In the genomic region with DNA sequence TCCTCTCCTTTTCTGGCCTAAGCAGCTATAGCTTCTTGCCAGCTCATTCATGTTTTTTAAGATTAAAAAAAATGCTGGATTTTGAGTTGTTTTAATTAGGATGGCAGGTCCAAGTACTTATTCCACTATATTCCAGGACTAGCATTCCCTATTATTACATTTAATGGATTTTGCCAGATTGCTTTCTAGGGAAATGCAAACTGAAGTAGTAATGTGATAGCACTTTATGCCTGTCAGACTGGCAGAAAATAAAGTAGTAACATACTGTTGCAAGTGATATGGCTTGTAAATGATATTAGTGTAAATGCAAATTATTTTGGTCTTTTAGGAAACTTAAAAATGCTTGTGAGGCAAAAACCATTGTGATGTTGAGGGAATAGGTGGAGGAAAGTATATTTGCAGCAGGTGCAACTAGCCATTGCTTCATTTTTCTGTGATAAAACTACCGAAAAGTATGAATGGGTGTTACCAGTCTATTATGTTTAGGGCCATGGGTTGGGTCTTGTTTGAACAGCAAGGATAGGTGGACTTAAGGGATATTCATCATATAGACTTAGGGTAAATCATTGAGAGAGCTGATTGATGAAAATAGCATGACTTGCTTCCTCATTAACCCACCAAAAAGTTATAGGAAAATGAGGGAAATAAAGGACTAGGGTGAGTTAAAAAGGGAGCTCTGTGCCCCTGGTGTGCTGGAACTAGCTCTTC, we compare ENCODE assay signal across 29 cellular contexts. TPM values are rescaled to one million over a fixed set of nuclear protein-coding genes. Genes with fewer than 3 reads are reported as not detected.
DNase-seq lines count a peak whose midpoint lies in the region; ATAC-seq and TF ChIP-seq lines count a peak whose summit lies in the region.
"Had no signal": no experiment of that assay in that cellular context is flagged by ENCODE, and none has a peak within 500 bp of the region (broad histone marks: within the 10 kb centered on the region; RNA-seq: fewer than 3 reads in every experiment).

No MANE protein-coding gene starts in this region.

- no peak for DNase-seq in CD4-positive, CD25-positive, alpha-beta regulatory T cell
- DNase-seq in NCI-H2171 treated with DMSO at 0.1 percent for 48 hours (lab: John Stamatoyannopoulos, UW) (peak; percentile 84), memory B cell (ENCODE audit: low spot score in 2 of 2) (no peak), upper lobe of left lung (no peak), NCI-H82 treated with DMSO at 0.1 percent for 48 hours (lab: John Stamatoyannopoulos, UW; ENCODE audit: unreplicated experiment) (no peak)
- DNase-seq: activated CD4-positive, alpha-beta T cell treated with anti-CD3 and anti-CD28 coated beads for 36 hours; activated CD8-positive, alpha-beta memory T cell treated with anti-CD3 and anti-CD28 coated beads, Interleukin-2, amount 50 U/mL, for 48 hours; activated CD8-positive, alpha-beta T cell treated with anti-CD3 and anti-CD28 coated beads for 36 hours; activated naive CD4-positive, alpha-beta T cell treated with anti-CD3 and anti-CD28 coated beads, Interleukin-2, amount 10 ng/mL, durations not matched to agents 7 days and 5 days; adrenal gland; C1 segment of cervical spinal cord; central memory CD4-positive, alpha-beta T cell; erythroblast; glutamatergic neuron; islet precursor cell; NCI-H1436 treated with DMSO at 0.1 percent for 48 hours; NCI-H2227 treated with DMSO at 0.1 percent for 48 hours; NCI-H774; SIG-M5; stimulated activated CD4-positive, alpha-beta T cell treated with anti-CD3 and anti-CD28 coated beads, Interleukin-4, amount 100 ng/mL, for 4 hours; SW 1271; T1000; upper lobe of right lung had no signal

- H3K36me3 ChIP-seq in CD4-positive, CD25-positive, alpha-beta regulatory T cell (ENCODE audit: control insufficient read depth, insufficient read depth, low read length) = no peaks in the 10 kb centered on the region
- H3K36me3 ChIP-seq in DOHH2 (ENCODE audit: control insufficient read depth, low read length) (peaks cover 3% of the 10 kb centered on the region; the same call in 1 of the 2 replicates), upper lobe of left lung (no peaks in the 10 kb centered on the region)
- H3K36me3 ChIP-seq: adrenal gland, upper lobe of right lung had no signal

- ATAC-seq in CD4-positive, CD25-positive, alpha-beta regulatory T cell (ENCODE audit: low read depth in 2 of 2) = no peak
- no peak for ATAC-seq in memory B cell (ENCODE audit: low read depth)
- no peak for ATAC-seq in esophagus mucosa
- ATAC-seq in upper lobe of left lung (ENCODE audit: low FRiP score in 2 of 2) = no peak
- ATAC-seq in GM18870 (IDR thresholded peaks at IDR 0.05; ENCODE audit: unreplicated experiment) = no peak
- ATAC-seq: activated CD4-positive, alpha-beta T cell treated with anti-CD3 and anti-CD28 coated beads for 36 hours; activated CD8-positive, alpha-beta T cell treated with anti-CD3 and anti-CD28 coated beads for 36 hours; upper lobe of right lung had no signal

- H3K36me3 Mint-ChIP-seq in CD4-positive, CD25-positive, alpha-beta regulatory T cell = no peaks in the 10 kb centered on the region
- peaks cover 2% of the 10 kb centered on the region for H3K36me3 Mint-ChIP-seq in memory B cell
- H3K36me3 Mint-ChIP-seq: activated naive CD4-positive, alpha-beta T cell treated with anti-CD3 and anti-CD28 coated beads, Interleukin-2, amount 10 ng/mL, durations not matched to agents 7 days and 5 days; mesothelial cell of epicardium had no signal

- TF ChIP-seq CTCF in DOHH2 (IDR thresholded peaks at IDR 0.05; ENCODE audit: low read depth, low read length, poor library complexity, severe bottlenecking) = no peak
- no peak for TF ChIP-seq CTCF in upper lobe of left lung (IDR thresholded peaks at IDR 0.05)

- no peak for TF ChIP-seq POLR2A in upper lobe of left lung (IDR thresholded peaks at IDR 0.05)

- H3K4me2 ChIP-seq in DOHH2 (ENCODE audit: low read length) = peak overlapping the region; percentile 35

- H3K4me1 Mint-ChIP-seq in CD4-positive, CD25-positive, alpha-beta regulatory T cell = peaks cover 56 to 85% (median 67%) of the 10 kb centered on the region in 4 donors
- H3K4me1 Mint-ChIP-seq in memory B cell = peaks cover 37% of the 10 kb centered on the region

- no peaks in the 10 kb centered on the region for H3K27me3 Mint-ChIP-seq in CD4-positive, CD25-positive, alpha-beta regulatory T cell
- no peaks in the 10 kb centered on the region for H3K27me3 Mint-ChIP-seq in memory B cell
- H3K27me3 Mint-ChIP-seq: activated CD4-positive, alpha-beta T cell treated with anti-CD3 and anti-CD28 coated beads for 36 hours; activated CD8-positive, alpha-beta T cell treated with anti-CD3 and anti-CD28 coated beads for 36 hours; activated naive CD4-positive, alpha-beta T cell treated with anti-CD3 and anti-CD28 coated beads, Interleukin-2, amount 10 ng/mL, durations not matched to agents 7 days and 5 days had no signal

- H3K9me3 ChIP-seq in CD4-positive, CD25-positive, alpha-beta regulatory T cell (ENCODE audit: control insufficient read depth in 2 of 2, low read length in 2 of 2) = no peaks in the 10 kb centered on the region
- H3K9me3 ChIP-seq in DOHH2 (ENCODE audit: control insufficient read depth, insufficient read depth, low read length) (no peaks in the 10 kb centered on the region; the same call in 1 of the 2 replicates), upper lobe of left lung (no peaks in the 10 kb centered on the region)
- H3K9me3 ChIP-seq: adrenal gland, upper lobe of right lung had no signal

- H4K20me1 ChIP-seq in DOHH2 (ENCODE audit: control insufficient read depth, insufficient read depth, low read depth, low read length) = peaks cover 34% of the 10 kb centered on the region; the same call in 1 of the 2 replicates

- no peak overlapping the region for H3K27ac ChIP-seq in CD4-positive, CD25-positive, alpha-beta regulatory T cell (ENCODE audit: insufficient read depth, low read length, poor library complexity, severe bottlenecking)
- no peak overlapping the region for H3K27ac ChIP-seq in DOHH2 (ENCODE audit: low read depth, low read length)
- H3K27ac ChIP-seq in upper lobe of left lung = no peak overlapping the region
- H3K27ac ChIP-seq: adrenal gland, upper lobe of right lung, VCaP had no signal

- H3K9me3 Mint-ChIP-seq in CD4-positive, CD25-positive, alpha-beta regulatory T cell = no peaks in the 10 kb centered on the region
- no peaks in the 10 kb centered on the region for H3K9me3 Mint-ChIP-seq in memory B cell
- H3K9me3 Mint-ChIP-seq: activated CD8-positive, alpha-beta T cell treated with anti-CD3 and anti-CD28 coated beads for 36 hours; activated naive CD4-positive, alpha-beta T cell treated with anti-CD3 and anti-CD28 coated beads, Interleukin-2, amount 10 ng/mL, durations not matched to agents 7 days and 5 days; mesothelial cell of epicardium; nephron had no signal

- no peaks in the 10 kb centered on the region for H3K27me3 ChIP-seq in CD4-positive, CD25-positive, alpha-beta regulatory T cell (ENCODE audit: control insufficient read depth, insufficient read depth, low read length)
- no peaks in the 10 kb centered on the region for H3K27me3 ChIP-seq in DOHH2 (ENCODE audit: control insufficient read depth, low read length)
- H3K27me3 ChIP-seq in upper lobe of left lung = no peaks in the 10 kb centered on the region
- H3K27me3 ChIP-seq: adrenal gland, upper lobe of right lung had no signal

- peak overlapping the region in 3 of 4 donors; percentile 15 to 41 (median 34) for H3K4me3 Mint-ChIP-seq in CD4-positive, CD25-positive, alpha-beta regulatory T cell
- H3K4me3 Mint-ChIP-seq in memory B cell = no peak overlapping the region
- H3K4me3 Mint-ChIP-seq: activated CD4-positive, alpha-beta T cell treated with anti-CD3 and anti-CD28 coated beads for 36 hours; activated CD8-positive, alpha-beta T cell treated with anti-CD3 and anti-CD28 coated beads for 36 hours; activated naive CD4-positive, alpha-beta T cell treated with anti-CD3 and anti-CD28 coated beads, Interleukin-2, amount 10 ng/mL, durations not matched to agents 7 days and 5 days; mesothelial cell of epicardium; nephron had no signal

- peaks cover 100% of the 10 kb centered on the region for H3K79me2 ChIP-seq in DOHH2 (ENCODE audit: control insufficient read depth, low read length)

- peak overlapping the region in 2 of 3 donors; percentile 10 to 93 for H3K27ac Mint-ChIP-seq in CD4-positive, CD25-positive, alpha-beta regulatory T cell
- peak overlapping the region; percentile 2 for H3K27ac Mint-ChIP-seq in memory B cell
- H3K27ac Mint-ChIP-seq: activated CD4-positive, alpha-beta T cell treated with anti-CD3 and anti-CD28 coated beads for 36 hours; activated CD8-positive, alpha-beta T cell treated with anti-CD3 and anti-CD28 coated beads for 36 hours; activated naive CD4-positive, alpha-beta T cell treated with anti-CD3 and anti-CD28 coated beads, Interleukin-2, amount 10 ng/mL, durations not matched to agents 7 days and 5 days; mesothelial cell of epicardium; nephron had no signal

- peak overlapping the region; percentile 42 for H3K4me3 ChIP-seq in CD4-positive, CD25-positive, alpha-beta regulatory T cell (ENCODE audit: low read depth, low read length)
- H3K4me3 ChIP-seq in DOHH2 (ENCODE audit: low read length) = no peak overlapping the region
- no peak overlapping the region for H3K4me3 ChIP-seq in upper lobe of left lung
- H3K4me3 ChIP-seq: adrenal gland, upper lobe of right lung had no signal

- peaks cover 62% of the 10 kb centered on the region for H3K4me1 ChIP-seq in CD4-positive, CD25-positive, alpha-beta regulatory T cell (ENCODE audit: control insufficient read depth, insufficient read depth, low read length, poor library complexity, severe bottlenecking)
- H3K4me1 ChIP-seq in DOHH2 (ENCODE audit: control insufficient read depth, low read length) (peaks cover 87% of the 10 kb centered on the region), upper lobe of left lung (peaks cover 0 to 13% (median 0%) of the 10 kb centered on the region in 4 donors)
- H3K4me1 ChIP-seq: upper lobe of right lung had no signal

- TF ChIP-seq EP300 in upper lobe of left lung (IDR thresholded peaks at IDR 0.05) = no peak

- H3K9me2 ChIP-seq in DOHH2 (replicated peaks; ENCODE audit: control insufficient read depth, low read length) = no peaks in the 10 kb centered on the region

- WGBS in upper lobe of left lung, 2 donors = 60 to 83% methylated on average over 1 of the region's 1 CpG

- H3F3A ChIP-seq in DOHH2 (ENCODE audit: control insufficient read depth, insufficient read depth) = peaks cover 10% of the 10 kb centered on the region; the same call in 1 of the 2 replicates

RNA-seq across cellular contexts. Expression of a gene that starts 19.9 kb away (rescaled TPM):
- 53.1 TPM for total RNA-seq in CD4-positive, CD25-positive, alpha-beta regulatory T cell
- 1 to 10 TPM; 2.1 to 6.2 (median 4.2) TPM for polyA plus RNA-seq in CD4-positive, CD25-positive, alpha-beta regulatory T cell
- 14.5 TPM for total RNA-seq in esophagus mucosa
- total RNA-seq in upper lobe of left lung = 10 to 100 TPM; 20.2 to 44.1 (median 27.1) TPM
